In the genomic region with DNA sequence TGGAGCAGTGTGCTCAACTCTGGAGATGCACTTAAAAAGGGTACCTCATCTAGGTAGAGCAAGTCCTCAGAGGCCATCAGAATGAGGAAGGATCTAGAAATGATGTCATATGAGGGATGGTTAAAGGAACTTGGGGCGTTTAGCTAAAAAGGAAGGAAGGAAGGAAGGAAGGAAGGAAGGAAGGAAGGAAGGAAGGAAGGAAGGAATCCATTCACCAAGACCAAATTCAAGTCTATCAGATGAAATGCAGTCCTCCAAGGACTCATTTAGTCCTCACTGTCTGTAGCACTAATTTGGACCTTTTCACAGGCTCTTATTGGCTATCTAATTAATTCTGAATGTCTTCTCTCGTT, we compare ENCODE assay signal across 13 cellular contexts.
A peak's percentile ranks its signal among the peaks of the same experiment; 100 is the strongest.
DNase-seq lines count a peak whose midpoint lies in the region; ATAC-seq and TF ChIP-seq lines count a peak whose summit lies in the region.
"Had no signal": no experiment of that assay in that cellular context is flagged by ENCODE, and none has a peak within 500 bp of the region (broad histone marks: within the 10 kb centered on the region; RNA-seq: fewer than 3 reads in every experiment).

No MANE protein-coding gene starts in this region.

- BruUV-seq in IMR-90 (replicated peaks; lab: Mats Ljungman, UMichigan), result no TSS peak

- no peaks in the 10 kb centered on the region for H4K20me1 ChIP-seq in IMR-90 (ENCODE audit: insufficient read depth, low read length)

- no peak overlapping the region for H2AK9ac ChIP-seq in IMR-90 (replicated peaks; ENCODE audit: low read depth, low read length, poor library complexity)

- intact Hi-C loops in IMR-90 (cut with micrococcal nuclease) (no loop called here), cardiac septum (cut with DNase I) (no loop called here)

- no peak for TF ChIP-seq POLR2A in IMR-90 (IDR thresholded peaks at IDR 0.05; ENCODE audit: low read depth, low read length)

- H4K91ac ChIP-seq in IMR-90 (ENCODE audit: insufficient read depth, low read depth, low read length), result no peak overlapping the region

- H3K79me1 ChIP-seq in IMR-90 (ENCODE audit: low read depth in 1 of 2, low read length in 2 of 2), result no peaks in the 10 kb centered on the region

- ATAC-seq in GM19324 (IDR thresholded peaks at IDR 0.05; ENCODE audit: low FRiP score, unreplicated experiment), result peak; percentile 29
- peak; percentile 29 for ATAC-seq in HG02610 (IDR thresholded peaks at IDR 0.05; ENCODE audit: unreplicated experiment)
- ATAC-seq in IMR-90 (ENCODE audit: low read depth), result no peak
- ATAC-seq in activated T-cell treated with anti-CD3 and anti-CD28 coated beads, Interleukin-2, amount 50 U/mL, for 72 hours (replicated peaks in 1 of 2), result no peak
- ATAC-seq: heart right ventricle, left lung had no signal

- no peaks in the 10 kb centered on the region for H3K36me3 ChIP-seq in IMR-90 (ENCODE audit: control insufficient read depth, insufficient read depth, low read length)
- H3K36me3 ChIP-seq: heart right ventricle, left lung had no signal

- TF ChIP-seq RAD21 in IMR-90 (IDR thresholded peaks at IDR 0.05; ENCODE audit: low read length), result no peak

- DNase-seq in IMR-90 (no peak), mesothelial cell of epicardium (ENCODE audit: low spot score in 2 of 2, unreplicated experiment in 2 of 2) (no peak), cardiac septum (ENCODE audit: low spot score) (no peak), Ammon's horn (ENCODE audit: low spot score) (no peak)
- no peak for DNase-seq in activated T-cell treated with anti-CD3 and anti-CD28 coated beads, Interleukin-2, amount 50 U/mL, for 72 hours
- DNase-seq: CD4-positive, alpha-beta T cell; heart right ventricle; left lung had no signal

- H2AFZ ChIP-seq in IMR-90 (replicated peaks; ENCODE audit: low read length, poor library complexity), result no peak overlapping the region

- H3K27me3 Mint-ChIP-seq in mesothelial cell of epicardium (ENCODE audit: low read depth), result no peaks in the 10 kb centered on the region
- peaks cover 30% of the 10 kb centered on the region for H3K27me3 Mint-ChIP-seq in activated T-cell treated with anti-CD3 and anti-CD28 coated beads, Interleukin-2, amount 50 U/mL, for 72 hours (ENCODE audit: low read depth)

- CTCF ChIA-PET in IMR-90 (lab: Yijun Ruan, JAX), result interaction anchor here (0.6 kb wide), 2 partner anchors 17 to 224 kb away, joined by 3 to 4 read pairs; no protein-coding TSS in a partner anchor

- H3K9me1 ChIP-seq in IMR-90 (ENCODE audit: insufficient read depth, low read length), result peaks cover 6% of the 10 kb centered on the region

- no peak for TF ChIP-seq CTCF in IMR-90 (conservative IDR thresholded peaks at IDR 0.05; ENCODE audit: low read depth, low read length)
- TF ChIP-seq CTCF in mesothelial cell of epicardium (IDR thresholded peaks at IDR 0.05; ENCODE audit: unreplicated experiment), result no peak

- peak overlapping the region; percentile 58 for H3K27ac Mint-ChIP-seq in mesothelial cell of epicardium
- H3K27ac Mint-ChIP-seq in activated T-cell treated with anti-CD3 and anti-CD28 coated beads, Interleukin-2, amount 50 U/mL, for 72 hours, result no peak overlapping the region
- H3K27ac Mint-ChIP-seq: activated naive CD8-positive, alpha-beta T cell; CD4-positive, alpha-beta T cell had no signal

- 0 out of 2 replicates have a peak overlapping the region, but pooled peaks have one; percentile 7 for H3K23ac ChIP-seq in IMR-90 (ENCODE audit: low read depth, low read length)

- H4K5ac ChIP-seq in IMR-90 (ENCODE audit: low read depth, low read length), result no peak overlapping the region

- no peak overlapping the region for H3K4me2 ChIP-seq in IMR-90 (ENCODE audit: low read depth, low read length)

- peaks cover 11% of the 10 kb centered on the region for H3K4me1 ChIP-seq in IMR-90 (ENCODE audit: control insufficient read depth, insufficient read depth, low read length)

- dilution Hi-C loops in IMR-90 (cut with HindIII; ENCODE audit: low sequenced_read_pairs, unreplicated experiment), result no loop called here

- no peaks in the 10 kb centered on the region for H3K36me3 Mint-ChIP-seq in mesothelial cell of epicardium
- H3K36me3 Mint-ChIP-seq in activated T-cell treated with anti-CD3 and anti-CD28 coated beads, Interleukin-2, amount 50 U/mL, for 72 hours (ENCODE audit: insufficient read depth in 2 of 2), result no peaks in the 10 kb centered on the region
- H3K36me3 Mint-ChIP-seq: activated naive CD8-positive, alpha-beta T cell had no signal

- 0 out of 2 replicates have a peak overlapping the region, but pooled peaks have one; percentile 2 for H3K14ac ChIP-seq in IMR-90 (replicated peaks; ENCODE audit: low read depth, low read length)

- H2BK120ac ChIP-seq in IMR-90 (ENCODE audit: low read depth, low read length), result no peak overlapping the region

- H3K27ac ChIP-seq in IMR-90 (ENCODE audit: insufficient read depth, low read length), result no peak overlapping the region
- H3K27ac ChIP-seq: heart right ventricle, left lung had no signal

- no peaks in the 10 kb centered on the region for H3K9me3 ChIP-seq in IMR-90 (ENCODE audit: control insufficient read depth, insufficient read depth, low read length)
- H3K9me3 ChIP-seq: heart right ventricle, left lung had no signal

- no peak overlapping the region for H3K4me3 Mint-ChIP-seq in mesothelial cell of epicardium
- H3K4me3 Mint-ChIP-seq in activated T-cell treated with anti-CD3 and anti-CD28 coated beads, Interleukin-2, amount 50 U/mL, for 72 hours, result no peak overlapping the region
- H3K4me3 Mint-ChIP-seq: activated naive CD8-positive, alpha-beta T cell; CD4-positive, alpha-beta T cell; central memory CD8-positive, alpha-beta T cell; neural crest cell had no signal

- peak overlapping the region; percentile 36; the same call in 1 of the 2 replicates for H2AK5ac ChIP-seq in IMR-90 (ENCODE audit: low read depth, low read length)

- peaks cover 46% of the 10 kb centered on the region for H3K4me1 Mint-ChIP-seq in mesothelial cell of epicardium
- H3K4me1 Mint-ChIP-seq in activated T-cell treated with anti-CD3 and anti-CD28 coated beads, Interleukin-2, amount 50 U/mL, for 72 hours (ENCODE audit: low read depth), result peaks cover 16% of the 10 kb centered on the region
- H3K4me1 Mint-ChIP-seq: neural crest cell had no signal

- H2BK15ac ChIP-seq in IMR-90 (ENCODE audit: low read depth, low read length), result 0 out of 3 replicates have a peak overlapping the region, but pooled peaks have one; percentile 43

- peaks cover 13% of the 10 kb centered on the region for H3K27me3 ChIP-seq in IMR-90 (ENCODE audit: control insufficient read depth, insufficient read depth, low read length)

- no peak overlapping the region for H2BK5ac ChIP-seq in IMR-90 (ENCODE audit: low read depth, low read length, poor library complexity, severe bottlenecking)

- peak overlapping the region; percentile 7; the same call in 1 of the 2 replicates for H3K18ac ChIP-seq in IMR-90 (ENCODE audit: low read depth, low read length)

- WGBS in IMR-90 (ENCODE audit: extremely low coverage in 2 of 2, insufficient read length in 1 of 2), 2 experiments, result no CpG with 5 or more reads among the region's 2 CpGs

- H3K56ac ChIP-seq in IMR-90 (ENCODE audit: extremely low read depth, insufficient read depth, low read length), result no peak overlapping the region

- no peak overlapping the region for H3K9ac ChIP-seq in IMR-90 (ENCODE audit: low read depth, low read length)

- H3K4ac ChIP-seq in IMR-90 (ENCODE audit: low read depth, low read length), result no peak overlapping the region

- POLR2A ChIA-PET in IMR-90 (lab: Charles Lee; ENCODE audit: unreplicated experiment), result interaction anchor here (0.6 kb wide), 1 partner anchor 11 kb away, joined by 9 read pairs; no protein-coding TSS in a partner anchor

- no peak overlapping the region for H4K8ac ChIP-seq in IMR-90 (ENCODE audit: low read depth in 2 of 2, low read length in 2 of 2)

- no peak overlapping the region for H2BK20ac ChIP-seq in IMR-90 (ENCODE audit: low read depth, low read length)

- no peaks in the 10 kb centered on the region for H3K9me3 Mint-ChIP-seq in mesothelial cell of epicardium
- no peaks in the 10 kb centered on the region for H3K9me3 Mint-ChIP-seq in activated T-cell treated with anti-CD3 and anti-CD28 coated beads, Interleukin-2, amount 50 U/mL, for 72 hours
- H3K9me3 Mint-ChIP-seq: CD4-positive, alpha-beta T cell; central memory CD8-positive, alpha-beta T cell had no signal

- in situ Hi-C loops in IMR-90 (cut with MboI; ENCODE audit: low sequenced_read_pairs), result no loop called here

- no peak overlapping the region for H3K4me3 ChIP-seq in IMR-90 (ENCODE audit: insufficient read depth, low read depth, low read length)
- H3K4me3 ChIP-seq: heart right ventricle, left lung had no signal

TF ChIP-seq in IMR-90, 13 proteins besides CTCF, POLR2A, EP300 and RAD21:
- TF ChIP-seq, protein P1, sequence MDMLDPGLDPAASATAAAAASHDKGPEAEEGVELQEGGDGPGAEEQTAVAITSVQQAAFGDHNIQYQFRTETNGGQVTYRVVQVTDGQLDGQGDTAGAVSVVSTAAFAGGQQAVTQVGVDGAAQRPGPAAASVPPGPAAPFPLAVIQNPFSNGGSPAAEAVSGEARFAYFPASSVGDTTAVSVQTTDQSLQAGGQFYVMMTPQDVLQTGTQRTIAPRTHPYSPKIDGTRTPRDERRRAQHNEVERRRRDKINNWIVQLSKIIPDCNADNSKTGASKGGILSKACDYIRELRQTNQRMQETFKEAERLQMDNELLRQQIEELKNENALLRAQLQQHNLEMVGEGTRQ (IDR thresholded peaks at IDR 0.05; ENCODE audit: low read depth, low read length), result no peak
- TF ChIP-seq FOS (IDR thresholded peaks at IDR 0.05; ENCODE audit: low read depth, low read length) (no peak), CHD1 (IDR thresholded peaks at IDR 0.05; ENCODE audit: low read depth, low read length) (no peak), NFE2L2 (IDR thresholded peaks at IDR 0.05; ENCODE audit: low read depth, low read length) (no peak), MXI1 (IDR thresholded peaks at IDR 0.05; ENCODE audit: borderline replicate concordance, low read depth, low read length) (no peak)

Comparison
In these comparisons a context has a peak if more than half of its experiments do, and no peak if none do; other contexts are left out.
1. ATAC-seq: peak in GM19324 (single experiment) and HG02610 (single experiment); none in IMR-90 (single experiment) and activated T-cell treated with anti-CD3 and anti-CD28 coated beads, Interleukin-2, amount 50 U/mL, for 72 hours (0 of 2).